12 cellular contexts compared by ENCODE assay signal in the genomic region with DNA sequence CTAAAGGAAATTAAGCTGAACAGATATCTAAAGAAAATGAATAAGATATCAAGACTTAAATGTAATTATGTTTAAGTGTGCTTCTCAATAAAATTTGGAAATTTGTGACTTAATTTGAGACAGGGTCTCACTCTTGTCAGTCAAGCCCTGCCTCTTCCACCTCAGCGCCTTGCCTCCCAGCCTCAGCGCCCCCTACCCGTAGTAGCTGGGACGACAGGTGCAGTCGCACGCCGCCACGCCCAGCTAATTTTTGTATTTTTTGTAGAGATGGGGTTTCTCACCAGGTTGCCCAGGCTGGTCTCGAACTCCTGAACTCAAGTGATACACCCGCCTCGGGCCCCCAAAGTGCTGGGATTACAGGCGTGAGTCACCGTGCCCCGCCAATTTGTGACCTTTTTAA.
A peak's percentile ranks its signal among the peaks of the same experiment; 100 is the strongest.
DNase-seq lines count a peak whose midpoint lies in the region; ATAC-seq and TF ChIP-seq lines count a peak whose summit lies in the region.
"Had no signal": no experiment of that assay in that cellular context is flagged by ENCODE, and none has a peak within 500 bp of the region (broad histone marks: within the 10 kb centered on the region; RNA-seq: fewer than 3 reads in every experiment).

No MANE protein-coding gene starts in this region.

- no peak overlapping the region for H2AFZ ChIP-seq in KMS-11 (ENCODE audit: low read depth)

- H3K79me2 ChIP-seq in KMS-11 (ENCODE audit: insufficient read depth, low read depth), result no peaks in the 10 kb centered on the region

- peaks cover 13% of the 10 kb centered on the region for H3K4me1 ChIP-seq in KMS-11 (ENCODE audit: low read depth, poor library complexity, severe bottlenecking)
- peaks cover 12% of the 10 kb centered on the region for H3K4me1 ChIP-seq in endodermal cell (ENCODE audit: control insufficient read depth, insufficient read depth, low read length)
- H3K4me1 ChIP-seq in CD8-positive, alpha-beta T cell (ENCODE audit: insufficient read depth, low read length), result no peaks in the 10 kb centered on the region

- H3K27ac ChIP-seq in KMS-11 (no peak overlapping the region), endodermal cell (ENCODE audit: low read depth, low read length) (no peak overlapping the region)
- H3K27ac ChIP-seq in CD8-positive, alpha-beta T cell (ENCODE audit: low read depth, low read length), result no peak overlapping the region

- 64 to 100% methylated on average over 1 to 14 of the region's 14 CpGs for WGBS in endodermal cell (ENCODE audit: insufficient coverage in 1 of 2, insufficient read length in 1 of 2), 2 experiments

- CTCF ChIA-PET in CD8-positive, alpha-beta T cell (lab: Charles Lee), result no interaction called here

- H3K36me3 ChIP-seq in GM06990 (ENCODE audit: control insufficient read depth, insufficient read depth, low read length) (no peaks in the 10 kb centered on the region), KMS-11 (ENCODE audit: insufficient read depth) (no peaks in the 10 kb centered on the region), endodermal cell (ENCODE audit: control insufficient read depth, insufficient read depth, low read length) (no peaks in the 10 kb centered on the region)
- H3K36me3 ChIP-seq in CD8-positive, alpha-beta T cell (ENCODE audit: insufficient read depth, low read length), result no peaks in the 10 kb centered on the region

- no peaks in the 10 kb centered on the region for H3K9me3 ChIP-seq in endodermal cell (ENCODE audit: control insufficient read depth, low read length)
- H3K9me3 ChIP-seq in CD8-positive, alpha-beta T cell (ENCODE audit: low read length), result no peaks in the 10 kb centered on the region

- H3K4me1 Mint-ChIP-seq in endodermal cell (peaks cover 29% of the 10 kb centered on the region), osteocyte (ENCODE audit: unreplicated experiment) (peaks cover 23% of the 10 kb centered on the region)
- no peaks in the 10 kb centered on the region for H3K4me1 Mint-ChIP-seq in CD8-positive, alpha-beta T cell (ENCODE audit: low read depth)

- POLR2A ChIA-PET in CD8-positive, alpha-beta T cell (lab: Charles Lee), result no interaction called here

- H3K27me3 ChIP-seq in GM06990 (replicated peaks; ENCODE audit: control insufficient read depth, insufficient read depth, low read length), result no peaks in the 10 kb centered on the region; the same call in 1 of the 2 replicates
- no peaks in the 10 kb centered on the region for H3K27me3 ChIP-seq in KMS-11 (ENCODE audit: insufficient read depth, low read depth)
- H3K27me3 ChIP-seq in endodermal cell (ENCODE audit: control insufficient read depth, insufficient read depth, low read length, poor library complexity, severe bottlenecking), result no peaks in the 10 kb centered on the region
- H3K27me3 ChIP-seq in CD8-positive, alpha-beta T cell (ENCODE audit: insufficient read depth, low read length), result no peaks in the 10 kb centered on the region

- no peaks in the 10 kb centered on the region for H4K20me1 ChIP-seq in KMS-11 (ENCODE audit: insufficient read depth)

- H3K9ac ChIP-seq in KMS-11 (no peak overlapping the region), endodermal cell (ENCODE audit: extremely low read depth, low read length, poor library complexity, severe bottlenecking) (no peak overlapping the region)

- DNase-seq in GM06990 (ENCODE audit: extremely low read depth, insufficient read length), result no peak
- peak; percentile 91 for DNase-seq in endodermal cell
- no peak for DNase-seq in osteocyte (ENCODE audit: extremely low spot score, unreplicated experiment)
- no peak for DNase-seq in activated T-cell treated with anti-CD3 and anti-CD28 coated beads for 4 hours
- DNase-seq in CD8-positive, alpha-beta T cell, result no peak
- DNase-seq in foreskin fibroblast, result no peak
- DNase-seq: NCI-H1092 treated with DMSO at 0.1 percent for 48 hours, NCI-H446 treated with DMSO at 0.1 percent for 48 hours, RPMI8226, T1000 had no signal

- H3K36me3 Mint-ChIP-seq in endodermal cell (ENCODE audit: low read depth), result no peaks in the 10 kb centered on the region
- H3K36me3 Mint-ChIP-seq in osteocyte (ENCODE audit: unreplicated experiment), result no peaks in the 10 kb centered on the region
- H3K36me3 Mint-ChIP-seq in CD8-positive, alpha-beta T cell, result no peaks in the 10 kb centered on the region
- H3K36me3 Mint-ChIP-seq: activated naive CD8-positive, alpha-beta T cell had no signal

- H3K9me3 Mint-ChIP-seq in endodermal cell (no peaks in the 10 kb centered on the region), osteocyte (ENCODE audit: unreplicated experiment) (no peaks in the 10 kb centered on the region)
- no peaks in the 10 kb centered on the region for H3K9me3 Mint-ChIP-seq in CD8-positive, alpha-beta T cell

- H3K27ac Mint-ChIP-seq in endodermal cell (no peak overlapping the region), osteocyte (ENCODE audit: unreplicated experiment) (no peak overlapping the region)
- no peak overlapping the region for H3K27ac Mint-ChIP-seq in CD8-positive, alpha-beta T cell
- H3K27ac Mint-ChIP-seq: activated naive CD8-positive, alpha-beta T cell had no signal

- H3K4me3 ChIP-seq in GM06990 (replicated peaks; ENCODE audit: low read depth, low read length) (no peak overlapping the region), KMS-11 (IDR thresholded peaks at IDR 0.05; ENCODE audit: insufficient read depth, low read depth, low read length) (no peak overlapping the region), endodermal cell (ENCODE audit: low read length) (no peak overlapping the region), foreskin fibroblast (ENCODE audit: low read depth in 1 of 2, low read length in 2 of 2) (no peak overlapping the region)
- no peak overlapping the region for H3K4me3 ChIP-seq in CD8-positive, alpha-beta T cell (ENCODE audit: low read depth, low read length)

- H3K4me3 Mint-ChIP-seq in endodermal cell, result no peak overlapping the region
- no peak overlapping the region for H3K4me3 Mint-ChIP-seq in osteocyte (ENCODE audit: unreplicated experiment)
- H3K4me3 Mint-ChIP-seq in CD8-positive, alpha-beta T cell, result no peak overlapping the region
- H3K4me3 Mint-ChIP-seq: activated naive CD8-positive, alpha-beta T cell had no signal

- TF ChIP-seq CTCF in GM06990 (IDR thresholded peaks at IDR 0.05; ENCODE audit: insufficient read depth, low read length, poor library complexity, severe bottlenecking) (peak; percentile 34), KMS-11 (conservative IDR thresholded peaks at IDR 0.05; ENCODE audit: low read depth, low read length) (peak; percentile 40), endodermal cell (conservative IDR thresholded peaks at IDR 0.05) (peak; percentile 86), osteocyte (IDR thresholded peaks at IDR 0.05) (peak; percentile 38), foreskin fibroblast (IDR thresholded peaks at IDR 0.05; ENCODE audit: low read depth, low read length) (no peak)
- no peak for TF ChIP-seq CTCF in CD8-positive, alpha-beta T cell (IDR thresholded peaks at IDR 0.05)

- no peak for ATAC-seq in CD8-positive, alpha-beta T cell

- H3K27me3 Mint-ChIP-seq in endodermal cell (ENCODE audit: insufficient read depth), result no peaks in the 10 kb centered on the region
- H3K27me3 Mint-ChIP-seq in osteocyte (ENCODE audit: unreplicated experiment), result no peaks in the 10 kb centered on the region
- H3K27me3 Mint-ChIP-seq in CD8-positive, alpha-beta T cell (ENCODE audit: low read depth), result no peaks in the 10 kb centered on the region

- intact Hi-C loops in CD8-positive, alpha-beta T cell (cut with DNase I, micrococcal nuclease), result no loop called here

- H3K4me2 ChIP-seq in KMS-11, result no peak overlapping the region

Comparison
In these comparisons a context has a peak if more than half of its experiments do, and no peak if none do; other contexts are left out.
1. CTCF ChIP-seq: peak in GM06990 (single experiment), KMS-11 (single experiment), endodermal cell (single experiment) and osteocyte (single experiment); none in CD8-positive, alpha-beta T cell (single experiment) and foreskin fibroblast (single experiment).